Comparison of ENCODE assay signal across 1 cellular context in genomic region chr4:112889619-112890294, GRCh38.
TF ChIP-seq lines count a peak whose summit lies in the region.

No MANE protein-coding gene starts in this region.

TF ChIP-seq in HEK293, 187 proteins besides CTCF, POLR2A, EP300 and RAD21 (continued from another document and continues in another):
- TF ChIP-seq ZNF518A (tag by site-specific recombination; conservative IDR thresholded peaks at IDR 0.05; ENCODE audit: low read depth) (0 out of 2 replicates have a peak, but pooled peaks have one; percentile 14), OSR2 (tag by site-specific recombination; IDR thresholded peaks at IDR 0.05) (peak; percentile 61), TRIM28 (IDR thresholded peaks at IDR 0.05; ENCODE audit: borderline replicate concordance, low read length) (no peak), ZNF148 (tag by site-specific recombination; IDR thresholded peaks at IDR 0.05; ENCODE audit: borderline replicate concordance) (no peak), ZNF555 (tag by site-specific recombination; conservative IDR thresholded peaks at IDR 0.05) (no peak), ZNF514 (tag by site-specific recombination; IDR thresholded peaks at IDR 0.05) (no peak), ZBTB20 (tag by site-specific recombination; IDR thresholded peaks at IDR 0.05) (0 out of 2 replicates have a peak, but pooled peaks have one; percentile 42), ZNF843 (tag by site-specific recombination; IDR thresholded peaks at IDR 0.05) (peak; percentile 73), KLF7 (tag by site-specific recombination; IDR thresholded peaks at IDR 0.05; ENCODE audit: borderline replicate concordance) (no peak), KLF17 (tag by site-specific recombination; IDR thresholded peaks at IDR 0.05) (no peak), ZNF302 (tag by site-specific recombination; IDR thresholded peaks at IDR 0.05; ENCODE audit: low read depth) (no peak), FEZF1 (tag by site-specific recombination; IDR thresholded peaks at IDR 0.05) (peak; percentile 50; the same call in 1 of the 2 replicates), ZNF114 (tag by site-specific recombination; IDR thresholded peaks at IDR 0.05) (no peak), WT1 (tag by site-specific recombination; IDR thresholded peaks at IDR 0.05) (0 out of 2 replicates have a peak, but pooled peaks have one; percentile 14), ZNF423 (tag by site-specific recombination; IDR thresholded peaks at IDR 0.05) (no peak), ZNF138 (tag by site-specific recombination; IDR thresholded peaks at IDR 0.05; ENCODE audit: borderline replicate concordance) (no peak), ZNF112 (tag by site-specific recombination; IDR thresholded peaks at IDR 0.05) (no peak), ZNF561 (tag by site-specific recombination; IDR thresholded peaks at IDR 0.05; ENCODE audit: borderline replicate concordance) (no peak), ZNF19 (tag by site-specific recombination; IDR thresholded peaks at IDR 0.05; ENCODE audit: low read depth) (no peak), OVOL3 (tag by site-specific recombination; IDR thresholded peaks at IDR 0.05) (peak; percentile 28; the same call in 1 of the 2 replicates), SALL2 (tag by site-specific recombination; IDR thresholded peaks at IDR 0.05; ENCODE audit: borderline replicate concordance) (no peak), ZNF639 (tag by site-specific recombination; IDR thresholded peaks at IDR 0.05) (no peak), ZNF18 (tag by site-specific recombination; IDR thresholded peaks at IDR 0.05) (no peak), REST (tag by site-specific recombination; IDR thresholded peaks at IDR 0.05) (no peak), ZNF37A (tag by site-specific recombination; IDR thresholded peaks at IDR 0.05) (no peak), IKZF3 (tag by site-specific recombination; IDR thresholded peaks at IDR 0.05) (0 out of 2 replicates have a peak, but pooled peaks have one; percentile 14), ZNF488 (tag by site-specific recombination; IDR thresholded peaks at IDR 0.05) (no peak), YY1 (tag by site-specific recombination; IDR thresholded peaks at IDR 0.05) (no peak), ZNF521 (tag by site-specific recombination; IDR thresholded peaks at IDR 0.05) (no peak), ZNF214 (tag by site-specific recombination; IDR thresholded peaks at IDR 0.05; ENCODE audit: borderline replicate concordance) (no peak), PRDM10 (tag by site-specific recombination; IDR thresholded peaks at IDR 0.05) (no peak), ZNF580 (tag by site-specific recombination; IDR thresholded peaks at IDR 0.05) (0 out of 2 replicates have a peak, but pooled peaks have one; percentile 9), SP7 (tag by site-specific recombination; IDR thresholded peaks at IDR 0.05) (no peak), ZNF704 (tag by site-specific recombination; IDR thresholded peaks at IDR 0.05) (no peak), ZNF48 (tag by site-specific recombination; IDR thresholded peaks at IDR 0.05) (no peak), ZNF366 (tag by site-specific recombination; conservative IDR thresholded peaks at IDR 0.05) (0 out of 2 replicates have a peak, but pooled peaks have one; percentile 8), ZNF837 (tag by site-specific recombination; IDR thresholded peaks at IDR 0.05) (no peak), ZNF596 (tag by site-specific recombination; IDR thresholded peaks at IDR 0.05) (no peak)
